15 cellular contexts compared by ENCODE assay signal in the genomic region with DNA sequence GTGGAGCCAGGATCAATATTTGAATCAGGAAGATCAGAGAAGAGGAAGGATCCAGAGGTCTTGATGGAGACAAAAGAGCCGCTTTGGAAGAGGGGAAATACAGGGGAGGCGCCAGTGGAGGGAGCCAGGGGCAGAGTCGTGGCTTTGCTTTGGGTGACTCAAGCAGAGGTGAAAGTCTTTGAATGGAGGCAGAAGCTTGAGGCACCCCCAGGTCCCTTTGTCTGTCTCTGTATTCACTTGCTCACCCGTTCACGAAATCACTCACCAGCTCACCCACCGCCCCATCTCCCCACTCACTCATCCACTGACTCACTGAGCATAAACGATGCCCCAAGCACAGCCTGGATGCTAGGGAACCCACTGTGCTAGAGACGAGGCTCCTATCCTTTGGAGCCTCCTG.
DNase-seq lines count a peak whose midpoint lies in the region; TF ChIP-seq lines count a peak whose summit lies in the region.
"Had no signal": no experiment of that assay in that cellular context is flagged by ENCODE, and none has a peak within 500 bp of the region (broad histone marks: within the 10 kb centered on the region; RNA-seq: fewer than 3 reads in every experiment).

No MANE protein-coding gene starts in this region.

- no peak overlapping the region for H3K9ac ChIP-seq in OCI-LY3 (ENCODE audit: low read length)

- no peak overlapping the region for H2AFZ ChIP-seq in OCI-LY3 (ENCODE audit: low read depth, low read length)

- no peak overlapping the region for H3K27ac ChIP-seq in OCI-LY3 (ENCODE audit: low read length)
- H3K27ac ChIP-seq: colonic mucosa, lower lobe of right lung, suprapubic skin had no signal

- peaks cover 29% of the 10 kb centered on the region for H3K4me1 Mint-ChIP-seq in activated naive CD4-positive, alpha-beta T cell treated with anti-CD3 and anti-CD28 coated beads for 36 hours (ENCODE audit: low read depth)

- H3K4me1 ChIP-seq in OCI-LY3 (ENCODE audit: low read length) = peaks cover 41% of the 10 kb centered on the region
- H3K4me1 ChIP-seq: colonic mucosa, lower lobe of right lung, suprapubic skin had no signal

- H3K9me3 ChIP-seq in OCI-LY3 (ENCODE audit: insufficient read depth, low read length) = no peaks in the 10 kb centered on the region
- H3K9me3 ChIP-seq: colonic mucosa, lower lobe of right lung, suprapubic skin had no signal

- CTCF ChIA-PET in activated naive CD4-positive, alpha-beta T cell treated with anti-CD3 and anti-CD28 coated beads for 36 hours (lab: Charles Lee) = no interaction called here

- H3K27me3 ChIP-seq in H7 (ENCODE audit: control insufficient read depth, insufficient read depth, low read length) (no peaks in the 10 kb centered on the region), OCI-LY3 (ENCODE audit: low read depth, low read length) (peaks cover 88% of the 10 kb centered on the region)
- H3K27me3 ChIP-seq: colonic mucosa had no signal

- H3K27me3 Mint-ChIP-seq in activated naive CD4-positive, alpha-beta T cell treated with anti-CD3 and anti-CD28 coated beads for 36 hours (ENCODE audit: low read depth) = peaks cover 47% of the 10 kb centered on the region

- no peak overlapping the region for H3K27ac Mint-ChIP-seq in activated naive CD4-positive, alpha-beta T cell treated with anti-CD3 and anti-CD28 coated beads for 36 hours

- no peaks in the 10 kb centered on the region for H3K9me3 Mint-ChIP-seq in activated naive CD4-positive, alpha-beta T cell treated with anti-CD3 and anti-CD28 coated beads for 36 hours
- H3K9me3 Mint-ChIP-seq: CD8-positive, alpha-beta memory T cell had no signal

- TF ChIP-seq CTCF in OCI-LY3 (IDR thresholded peaks at IDR 0.05; ENCODE audit: low read depth, low read length) = 0 out of 2 replicates have a peak, but pooled peaks have one; percentile 10

- H3K4me2 ChIP-seq in OCI-LY3 (ENCODE audit: low read length) = no peak overlapping the region; the same call in 1 of the 2 replicates

- H3K4me3 ChIP-seq in H7 (ENCODE audit: insufficient read depth, low read depth, low read length) = no peak overlapping the region
- H3K4me3 ChIP-seq in OCI-LY3 (ENCODE audit: low read length) = no peak overlapping the region
- H3K4me3 ChIP-seq: colonic mucosa, lower lobe of right lung, suprapubic skin had no signal

- peak; percentile 69 for DNase-seq in H7
- DNase-seq in activated naive CD4-positive, alpha-beta T cell treated with anti-CD3 and anti-CD28 coated beads for 36 hours = peak; percentile 71
- peak; percentile 62 to 78 for DNase-seq in stimulated activated CD4-positive, alpha-beta T cell treated with anti-CD3 and anti-CD28 coated beads, Interleukin-15, amount 100 ng/mL, for 48 hours (ENCODE audit: low read depth in 2 of 2)
- DNase-seq in GOT3 (lab: John Stamatoyannopoulos, UW) = no peak
- no peak for DNase-seq in GM19238 (ENCODE audit: insufficient read length, low spot score)
- DNase-seq in midbrain (lab: John Stamatoyannopoulos, UW) = no peak
- DNase-seq: amniotic stem cell; CD8-positive, alpha-beta memory T cell; colonic mucosa; Karpas-422; lower lobe of right lung; NCI-H2171; nucleus accumbens had no signal

- intact Hi-C loops in activated naive CD4-positive, alpha-beta T cell treated with anti-CD3 and anti-CD28 coated beads for 36 hours (cut with micrococcal nuclease) = loop anchor here (2.0 kb wide), 2 partner anchors 20 to 62 kb away; no protein-coding TSS in a partner anchor

- no peak overlapping the region for H3K4me3 Mint-ChIP-seq in activated naive CD4-positive, alpha-beta T cell treated with anti-CD3 and anti-CD28 coated beads for 36 hours
- H3K4me3 Mint-ChIP-seq: CD8-positive, alpha-beta memory T cell had no signal

- no peaks in the 10 kb centered on the region for H3K79me2 ChIP-seq in OCI-LY3 (ENCODE audit: low read length)

- H4K20me1 ChIP-seq in OCI-LY3 (ENCODE audit: insufficient read depth, low read length) = peaks cover 50% of the 10 kb centered on the region

- H3K36me3 ChIP-seq in H7 (replicated peaks; ENCODE audit: control insufficient read depth, insufficient read depth, low read length) (no peaks in the 10 kb centered on the region), OCI-LY3 (replicated peaks; ENCODE audit: low read depth, low read length) (no peaks in the 10 kb centered on the region)
- H3K36me3 ChIP-seq: colonic mucosa, lower lobe of right lung, suprapubic skin had no signal

- H3K36me3 Mint-ChIP-seq in activated naive CD4-positive, alpha-beta T cell treated with anti-CD3 and anti-CD28 coated beads for 36 hours (ENCODE audit: low read depth) = no peaks in the 10 kb centered on the region
- H3K36me3 Mint-ChIP-seq: CD8-positive, alpha-beta memory T cell had no signal

Comparison
In these comparisons a context has a peak if more than half of its experiments do, and no peak if none do; other contexts are left out.
1. DNase-seq: peak in H7 (single experiment), activated naive CD4-positive, alpha-beta T cell treated with anti-CD3 and anti-CD28 coated beads for 36 hours (single experiment) and stimulated activated CD4-positive, alpha-beta T cell treated with anti-CD3 and anti-CD28 coated beads, Interleukin-15, amount 100 ng/mL, for 48 hours (2 of 2); none in GOT3 (single experiment), GM19238 (single experiment) and midbrain (single experiment).